In the genomic region with DNA sequence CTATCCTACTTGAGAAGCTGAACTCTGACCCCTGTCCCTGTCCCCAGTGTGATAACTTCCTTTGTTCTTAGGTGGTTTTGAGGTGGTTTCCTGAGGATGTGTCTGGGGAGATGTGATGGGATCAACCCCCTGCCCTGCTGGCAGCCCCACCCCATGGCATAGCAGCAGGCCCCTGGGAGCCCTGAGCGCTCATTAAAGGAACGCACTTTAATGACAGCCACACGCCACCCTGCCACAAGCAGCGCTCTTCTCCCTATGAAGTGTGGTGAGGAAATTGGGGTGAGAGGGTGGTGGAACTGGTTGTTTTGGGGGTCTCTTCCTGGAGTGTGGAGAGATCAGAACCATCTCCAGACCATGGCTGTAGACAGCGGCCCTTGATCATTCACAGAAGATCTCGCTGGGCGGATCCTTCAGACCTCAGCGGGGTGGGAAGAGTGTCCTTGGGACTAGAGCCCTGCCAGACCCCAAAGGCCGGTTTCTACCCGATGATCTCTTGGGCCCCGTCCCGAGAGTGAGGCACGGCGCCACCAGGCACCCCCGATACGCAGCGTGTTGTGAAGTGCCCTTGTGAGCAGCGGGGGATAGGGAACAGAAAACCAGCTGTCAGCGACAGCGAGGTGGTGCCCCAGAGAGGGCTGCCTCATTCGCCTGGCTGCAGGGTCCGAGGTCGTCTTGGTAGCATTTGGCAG, we compare ENCODE assay signal across 8 cellular contexts. TPM values are rescaled to one million over a fixed set of nuclear protein-coding genes. Genes with fewer than 3 reads are reported as not detected.
DNase-seq lines count a peak whose midpoint lies in the region; ATAC-seq, FAIRE-seq and TF ChIP-seq lines count a peak whose summit lies in the region.

No MANE protein-coding gene starts in this region.

- H3K4me3 ChIP-seq in lung = no peak overlapping the region
- peak overlapping the region in 1 of 2 donors; percentile 34 for H3K4me3 ChIP-seq in vagina

- H3K4me3 Mint-ChIP-seq in activated naive CD4-positive, alpha-beta T cell treated with anti-CD3 and anti-CD28 coated beads, Interleukin-2, amount 10 ng/mL, durations not matched to agents 7 days and 5 days = peak overlapping the region; percentile 71
- peak overlapping the region; percentile 81 for H3K4me3 Mint-ChIP-seq in activated naive CD8-positive, alpha-beta T cell treated with anti-CD3 and anti-CD28 coated beads, Interleukin-2, amount 50 U/mL, for 24 hours

- FAIRE-seq in HTR-8/SVneo (lab: Jason Lieb, UNC) = no peak

- H3K27ac ChIP-seq in lung (ENCODE audit: low read depth in 1 of 2, low read length in 1 of 2) (peak overlapping the region; percentile 64 to 71), vagina (peak overlapping the region; percentile 91)

- CTCF ChIA-PET in activated naive CD4-positive, alpha-beta T cell treated with anti-CD3 and anti-CD28 coated beads, Interleukin-2, amount 10 ng/mL, durations not matched to agents 7 days and 5 days (lab: Charles Lee) = interaction anchor here (0.5 to 4.0 kb wide), 27 partner anchors 8 to 282 kb away, joined by 3 to 37 read pairs (median 5); a partner anchor contains a TSS

- TF ChIP-seq POLR2A in vagina (IDR thresholded peaks at IDR 0.05) = no peak

- H3K4me1 Mint-ChIP-seq in activated naive CD4-positive, alpha-beta T cell treated with anti-CD3 and anti-CD28 coated beads, Interleukin-2, amount 10 ng/mL, durations not matched to agents 7 days and 5 days = peaks cover 60% of the 10 kb centered on the region
- peaks cover 60% of the 10 kb centered on the region for H3K4me1 Mint-ChIP-seq in activated naive CD8-positive, alpha-beta T cell treated with anti-CD3 and anti-CD28 coated beads, Interleukin-2, amount 50 U/mL, for 24 hours

- peak overlapping the region; percentile 98 for H3K27ac Mint-ChIP-seq in activated naive CD4-positive, alpha-beta T cell treated with anti-CD3 and anti-CD28 coated beads, Interleukin-2, amount 10 ng/mL, durations not matched to agents 7 days and 5 days
- peak overlapping the region; percentile 100 for H3K27ac Mint-ChIP-seq in activated naive CD8-positive, alpha-beta T cell treated with anti-CD3 and anti-CD28 coated beads, Interleukin-2, amount 50 U/mL, for 24 hours

- no peaks in the 10 kb centered on the region for H3K27me3 ChIP-seq in lung (ENCODE audit: control insufficient read depth, insufficient read depth)
- no peaks in the 10 kb centered on the region for H3K27me3 ChIP-seq in vagina

- ATAC-seq in activated naive CD8-positive, alpha-beta T cell treated with anti-CD3 and anti-CD28 coated beads, Interleukin-2, amount 50 U/mL, for 24 hours = no peak
- no peak for ATAC-seq in lung (ENCODE audit: insufficient read depth, low FRiP score)

- TF ChIP-seq CTCF in lung (IDR thresholded peaks at IDR 0.05; ENCODE audit: control extremely low read depth, extremely low read depth) = no peak
- TF ChIP-seq CTCF in vagina (IDR thresholded peaks at IDR 0.05) = no peak

- H3K36me3 ChIP-seq in lung (ENCODE audit: control insufficient read depth in 2 of 2, insufficient read depth in 2 of 2, low read length in 2 of 2) (no peaks in the 10 kb centered on the region), vagina (no peaks in the 10 kb centered on the region)

- no peak for DNase-seq in activated naive CD4-positive, alpha-beta T cell treated with anti-CD3 and anti-CD28 coated beads, Interleukin-2, amount 10 ng/mL, durations not matched to agents 7 days and 5 days
- no peak for DNase-seq in activated naive CD4-positive, alpha-beta T cell (lab: John Stamatoyannopoulos, UW)
- no peak for DNase-seq in activated naive CD8-positive, alpha-beta T cell treated with anti-CD3 and anti-CD28 coated beads, Interleukin-2, amount 50 U/mL, for 24 hours
- no peak for DNase-seq in lung (ENCODE audit: low spot score)
- no peak for DNase-seq in vagina (ENCODE audit: extremely low spot score in 2 of 2)
- DNase-seq in activated effector memory CD4-positive, alpha-beta T cell treated with Interleukin-2 at 50 U/mL for 16 hours = no peak
- no peak for DNase-seq in activated CD8-positive, alpha-beta memory T cell treated with anti-CD3 and anti-CD28 coated beads, Interleukin-2, amount 50 U/mL, for 4 hours
- DNase-seq in HTR-8/SVneo (ENCODE audit: insufficient read length, low spot score) = no peak

- H3K4me1 ChIP-seq in lung (ENCODE audit: control insufficient read depth in 2 of 2, insufficient read depth in 2 of 2, low read length in 2 of 2) (peaks cover 13 to 21% of the 10 kb centered on the region in 2 donors), vagina (peaks cover 43% of the 10 kb centered on the region)

- peaks cover 29% of the 10 kb centered on the region for H3K36me3 Mint-ChIP-seq in activated naive CD4-positive, alpha-beta T cell treated with anti-CD3 and anti-CD28 coated beads, Interleukin-2, amount 10 ng/mL, durations not matched to agents 7 days and 5 days
- peaks cover 10% of the 10 kb centered on the region for H3K36me3 Mint-ChIP-seq in activated naive CD8-positive, alpha-beta T cell treated with anti-CD3 and anti-CD28 coated beads, Interleukin-2, amount 50 U/mL, for 24 hours (ENCODE audit: low read depth)

- intact Hi-C loops in vagina (cut with DNase I) = no loop called here

- H3K27me3 Mint-ChIP-seq in activated naive CD4-positive, alpha-beta T cell treated with anti-CD3 and anti-CD28 coated beads, Interleukin-2, amount 10 ng/mL, durations not matched to agents 7 days and 5 days = no peaks in the 10 kb centered on the region
- no peaks in the 10 kb centered on the region for H3K27me3 Mint-ChIP-seq in activated naive CD8-positive, alpha-beta T cell treated with anti-CD3 and anti-CD28 coated beads, Interleukin-2, amount 50 U/mL, for 24 hours

- H3K9me3 Mint-ChIP-seq in activated naive CD4-positive, alpha-beta T cell treated with anti-CD3 and anti-CD28 coated beads, Interleukin-2, amount 10 ng/mL, durations not matched to agents 7 days and 5 days = no peaks in the 10 kb centered on the region
- H3K9me3 Mint-ChIP-seq in activated naive CD8-positive, alpha-beta T cell treated with anti-CD3 and anti-CD28 coated beads, Interleukin-2, amount 50 U/mL, for 24 hours = no peaks in the 10 kb centered on the region

- H3K9me3 ChIP-seq in lung (ENCODE audit: control insufficient read depth in 2 of 2, insufficient read depth in 1 of 2, low read length in 1 of 2) (no peaks in the 10 kb centered on the region), vagina (no peaks in the 10 kb centered on the region)

- WGBS in lung, 2 donors = 73 to 82% methylated on average over 23 of the region's 23 CpGs

RNA-seq across cellular contexts. Expression of a gene that starts 45.4 kb away (rescaled TPM):
- total RNA-seq in lung = 1 to 10 TPM; 5.7 to 8.8 TPM
- polyA plus RNA-seq in lung = 1 to 10 TPM; 3.4 to 4.0 TPM
- total RNA-seq in vagina = 8.3 TPM
